In genomic region chr16:75676909-75677308, GRCh38 we compare ENCODE assay signal across 38 cellular contexts. TPM values are rescaled to one million over a fixed set of nuclear protein-coding genes. Genes with fewer than 3 reads are reported as not detected.
"Had no signal": no experiment of that assay in that cellular context is flagged by ENCODE, and none has a peak within 500 bp of the region (broad histone marks: within the 10 kb centered on the region; RNA-seq: fewer than 3 reads in every experiment).

TSS of gene CPHXL2 (minus strand) at chr16:75677009. CDS start at chr16:75676999, 10 bp downstream.

- H3K27ac ChIP-seq: KMS-11 had no signal

- DNase-seq: Karpas-422, Kasumi-1, MG63, MM.1S, MV-4-11, NCI-H1048, NCI-H1092, NCI-H1092 treated with DMSO at 0.1 percent for 48 hours, NCI-H1105, NCI-H1105 treated with DMSO at 0.1 percent for 48 hours, NCI-H1417, NCI-H1417 treated with DMSO at 0.1 percent for 48 hours, NCI-H1436, NCI-H1436 treated with DMSO at 0.1 percent for 48 hours, NCI-H146, NCI-H1694, NCI-H1694 treated with DMSO at 0.1 percent for 48 hours, NCI-H187, NCI-H187 treated with DMSO at 0.1 percent for 48 hours, NCI-H1930, NCI-H2029, NCI-H2029 treated with DMSO at 0.1 percent for 48 hours, NCI-H2081, NCI-H2081 treated with DMSO at 0.1 percent for 48 hours, NCI-H2107, NCI-H2171, NCI-H2171 treated with DMSO at 0.1 percent for 48 hours, NCI-H2227 treated with DMSO at 0.1 percent for 48 hours, NCI-H226, NCI-H345, NCI-H446, NCI-H446 treated with DMSO at 0.1 percent for 48 hours, NCI-H510A had no signal

- H3K9me3 ChIP-seq: MG63 had no signal

- H3K4me3 ChIP-seq: MG63 had no signal

- H3K9ac ChIP-seq: KMS-11 had no signal

- H3K4me2 ChIP-seq: KMS-11 had no signal

- H3K27me3 ChIP-seq: MG63 had no signal

- H3K36me3 ChIP-seq: MG63 had no signal

RNA-seq across cellular contexts. Expression of gene CPHXL2, which starts in this region (rescaled TPM):
- total RNA-seq: LHCN-M2, M059J, MCF 10A, NCI-H460 had no signal
